13 cellular contexts compared by ENCODE assay signal in the genomic region with DNA sequence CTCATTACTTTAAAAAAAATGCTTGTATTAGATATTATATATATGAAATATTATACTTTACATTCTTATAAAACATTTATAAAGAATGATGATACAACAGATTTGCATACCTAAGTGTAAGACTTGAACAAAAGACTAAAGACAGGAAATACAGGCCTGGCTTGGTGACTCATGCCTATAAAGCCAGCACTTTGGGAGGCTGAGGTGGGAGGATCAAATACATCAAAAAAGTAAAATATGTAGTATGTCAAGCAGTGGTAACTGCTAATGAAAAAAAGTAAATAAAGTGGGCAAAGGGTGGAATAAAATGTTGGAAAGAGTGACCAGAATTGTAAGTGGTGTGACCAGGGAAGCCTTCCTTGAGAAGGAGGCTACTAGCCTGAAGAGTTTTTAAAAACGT.
DNase-seq lines count a peak whose midpoint lies in the region; ATAC-seq and TF ChIP-seq lines count a peak whose summit lies in the region.
"Had no signal": no experiment of that assay in that cellular context is flagged by ENCODE, and none has a peak within 500 bp of the region (broad histone marks: within the 10 kb centered on the region; RNA-seq: fewer than 3 reads in every experiment).

No MANE protein-coding gene starts in this region.

- CTCF ChIA-PET in RWPE1 (lab: Yijun Ruan, JAX): no interaction called here

- H3K36me3 Mint-ChIP-seq in T-helper 17 cell (ENCODE audit: low read depth): peaks cover 4% of the 10 kb centered on the region

- POLR2A ChIA-PET in RWPE1 (lab: Yijun Ruan, JAX; ENCODE audit: low non-redundant PET): no interaction called here

- H3K27ac Mint-ChIP-seq in T-helper 17 cell: no peak overlapping the region

- no peak for TF ChIP-seq POLR2A in upper lobe of left lung (IDR thresholded peaks at IDR 0.05)

- TF ChIP-seq CTCF in RWPE1 (conservative IDR thresholded peaks at IDR 0.05; ENCODE audit: low read depth) (no peak), GM10266 (IDR thresholded peaks at IDR 0.05; ENCODE audit: control insufficient read depth, insufficient read depth, low read depth, missing control alignments) (no peak), upper lobe of left lung (IDR thresholded peaks at IDR 0.05) (no peak)

- peak; percentile 78 for ATAC-seq in esophagus mucosa
- no peak for ATAC-seq in upper lobe of left lung (ENCODE audit: low FRiP score in 2 of 2)
- no peak for ATAC-seq in T-helper 17 cell

- no peaks in the 10 kb centered on the region for H3K27me3 ChIP-seq in upper lobe of left lung
- H3K27me3 ChIP-seq: adrenal gland, testis had no signal

- no peaks in the 10 kb centered on the region for H3K4me1 ChIP-seq in upper lobe of left lung
- H3K4me1 ChIP-seq: adrenal gland, testis had no signal

- H3K27me3 Mint-ChIP-seq in T-helper 17 cell: no peaks in the 10 kb centered on the region
- H3K27me3 Mint-ChIP-seq: IgD-negative memory B cell had no signal

- H3K9me3 ChIP-seq in upper lobe of left lung (peaks cover 0 to 4% (median 0%) of the 10 kb centered on the region in 4 donors), T-helper 17 cell (ENCODE audit: control insufficient read depth, low read length, poor library complexity, severe bottlenecking) (no peaks in the 10 kb centered on the region)
- H3K9me3 ChIP-seq: adrenal gland, testis had no signal

- no peak overlapping the region for H3K27ac ChIP-seq in RWPE1
- H3K27ac ChIP-seq in upper lobe of left lung: no peak overlapping the region
- H3K27ac ChIP-seq: adrenal gland, testis had no signal

- no peaks in the 10 kb centered on the region for H3K36me3 ChIP-seq in upper lobe of left lung
- H3K36me3 ChIP-seq: adrenal gland had no signal

- in situ Hi-C loops in KBM-7 (cut with MboI; ENCODE audit: low pct_unique_long_range_greater_than_20kb, low sequenced_read_pairs): no loop called here

- no peak overlapping the region for H3K4me3 ChIP-seq in upper lobe of left lung
- H3K4me3 ChIP-seq: adrenal gland, testis had no signal

- no peaks in the 10 kb centered on the region for H3K4me1 Mint-ChIP-seq in T-helper 17 cell

- 92 to 100% methylated on average over 1 of the region's 1 CpG for WGBS in upper lobe of left lung, 2 donors

- DNase-seq in stimulated activated CD4-positive, alpha-beta T cell treated with anti-CD3 and anti-CD28 coated beads, Interleukin-2, amount 100 ng/mL, for 4 hours (ENCODE audit: low read depth): peak; percentile 2
- DNase-seq in stimulated activated CD4-positive, alpha-beta T cell treated with anti-CD3 and anti-CD28 coated beads, Interleukin-4, amount 100 ng/mL, for 24 hours: no peak
- DNase-seq in RWPE1 (ENCODE audit: low spot score) (peak; percentile 24), GM10266 (ENCODE audit: extremely low spot score) (no peak), upper lobe of left lung (no peak), T-helper 17 cell (no peak), KBM-7 (no peak)
- DNase-seq: adrenal gland, GDM1, NCI-H2081 treated with DMSO at 0.1 percent for 48 hours, testis had no signal

- TF ChIP-seq EP300 in upper lobe of left lung (IDR thresholded peaks at IDR 0.05): no peak

- no peak overlapping the region for H3K4me3 Mint-ChIP-seq in T-helper 17 cell
- H3K4me3 Mint-ChIP-seq: IgD-negative memory B cell had no signal

Comparison
In these comparisons a context has a peak if more than half of its experiments do, and no peak if none do; other contexts are left out.
1. DNase-seq: peak in stimulated activated CD4-positive, alpha-beta T cell treated with anti-CD3 and anti-CD28 coated beads, Interleukin-2, amount 100 ng/mL, for 4 hours (single experiment) and RWPE1 (single experiment); none in stimulated activated CD4-positive, alpha-beta T cell treated with anti-CD3 and anti-CD28 coated beads, Interleukin-4, amount 100 ng/mL, for 24 hours (single experiment), GM10266 (single experiment), upper lobe of left lung (0 of 2), T-helper 17 cell (0 of 3) and KBM-7 (single experiment).